Comparison of ENCODE assay signal across 11 cellular contexts in the genomic region with DNA sequence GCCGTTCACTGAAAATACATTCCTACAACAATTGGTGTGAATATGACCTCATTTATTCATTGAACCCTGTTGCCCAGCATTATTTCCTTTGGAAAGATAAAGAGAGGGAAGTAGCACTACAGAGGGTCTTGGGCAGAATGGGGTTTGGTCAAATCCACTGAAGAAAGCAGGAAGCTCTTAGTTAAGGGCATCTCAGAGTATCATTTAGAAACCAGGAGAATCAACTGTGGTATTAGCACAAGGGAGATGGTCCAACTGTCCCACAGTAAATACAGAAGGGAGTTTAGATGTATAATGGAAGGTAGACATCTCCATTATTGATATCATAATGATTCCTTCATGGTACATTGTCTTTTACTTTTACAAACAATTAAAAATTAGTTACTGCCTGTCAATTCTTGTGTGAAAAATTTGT. TPM values are rescaled to one million over a fixed set of nuclear protein-coding genes. Genes with fewer than 3 reads are reported as not detected.
A peak's percentile ranks its signal among the peaks of the same experiment; 100 is the strongest.
DNase-seq lines count a peak whose midpoint lies in the region; ATAC-seq and TF ChIP-seq lines count a peak whose summit lies in the region.
"Had no signal": no experiment of that assay in that cellular context is flagged by ENCODE, and none has a peak within 500 bp of the region (broad histone marks: within the 10 kb centered on the region; RNA-seq: fewer than 3 reads in every experiment).

No MANE protein-coding gene starts in this region.

- no peak for DNase-seq in activated naive CD4-positive, alpha-beta T cell treated with anti-CD3 and anti-CD28 coated beads, Interleukin-2, amount 50 U/mL, for 72 hours (ENCODE audit: low spot score in 2 of 2)
- no peak for DNase-seq in activated naive CD4-positive, alpha-beta T cell treated with anti-CD3 and anti-CD28 coated beads, Interleukin-2, amount 50 U/mL, for 16 hours
- no peak for DNase-seq in stimulated activated naive CD8-positive, alpha-beta T cell treated with anti-CD3 and anti-CD28 coated beads, Interleukin-15, amount 100 ng/mL, for 72 hours
- no peak for DNase-seq in hepatic stellate cell (ENCODE audit: low spot score)
- no peak for DNase-seq in SW 1271 (lab: John Stamatoyannopoulos, UW)
- DNase-seq in HFFc6, result no peak
- DNase-seq: NCI-H2081 treated with DMSO at 0.1 percent for 48 hours had no signal

- TF ChIP-seq CTCF in HFFc6 (IDR thresholded peaks at IDR 0.05), result no peak

- ATAC-seq in activated naive CD4-positive, alpha-beta T cell treated with anti-CD3 and anti-CD28 coated beads, Interleukin-2, amount 50 U/mL, for 72 hours, result peak; percentile 48 to 60
- peak; percentile 58 for ATAC-seq in HG02610 (IDR thresholded peaks at IDR 0.05; ENCODE audit: unreplicated experiment)
- peak; percentile 62 for ATAC-seq in HG03432 (IDR thresholded peaks at IDR 0.05; ENCODE audit: unreplicated experiment)
- peak; percentile 63 for ATAC-seq in stimulated activated naive CD8-positive, alpha-beta T cell treated with anti-CD3 and anti-CD28 coated beads, Interleukin-15, amount 100 ng/mL, for 72 hours

- peak overlapping the region; percentile 59 to 73 for H3K4me3 Mint-ChIP-seq in stimulated activated naive CD8-positive, alpha-beta T cell treated with anti-CD3 and anti-CD28 coated beads, Interleukin-15, amount 100 ng/mL, for 72 hours
- H3K4me3 Mint-ChIP-seq in HFFc6, result no peak overlapping the region
- H3K4me3 Mint-ChIP-seq: neural progenitor cell had no signal

- H3K9me3 Mint-ChIP-seq in activated naive CD4-positive, alpha-beta T cell treated with anti-CD3 and anti-CD28 coated beads, Interleukin-2, amount 50 U/mL, for 72 hours, result no peaks in the 10 kb centered on the region
- H3K9me3 Mint-ChIP-seq in stimulated activated naive CD8-positive, alpha-beta T cell treated with anti-CD3 and anti-CD28 coated beads, Interleukin-15, amount 100 ng/mL, for 72 hours, result no peaks in the 10 kb centered on the region
- H3K9me3 Mint-ChIP-seq in HFFc6, result no peaks in the 10 kb centered on the region
- H3K9me3 Mint-ChIP-seq: neural progenitor cell had no signal

- H3K27me3 Mint-ChIP-seq in stimulated activated naive CD8-positive, alpha-beta T cell treated with anti-CD3 and anti-CD28 coated beads, Interleukin-15, amount 100 ng/mL, for 72 hours, result no peaks in the 10 kb centered on the region
- H3K27me3 Mint-ChIP-seq in HFFc6 (ENCODE audit: insufficient read depth), result peaks cover 25% of the 10 kb centered on the region

- peaks cover 22% of the 10 kb centered on the region for H3K4me1 Mint-ChIP-seq in stimulated activated naive CD8-positive, alpha-beta T cell treated with anti-CD3 and anti-CD28 coated beads, Interleukin-15, amount 100 ng/mL, for 72 hours
- H3K4me1 Mint-ChIP-seq in HFFc6 (ENCODE audit: low read depth), result peaks cover 8% of the 10 kb centered on the region

- H3K27ac Mint-ChIP-seq in activated naive CD4-positive, alpha-beta T cell treated with anti-CD3 and anti-CD28 coated beads, Interleukin-2, amount 50 U/mL, for 72 hours, result peak overlapping the region; percentile 36 to 37
- peak overlapping the region in 1 of 2 donors; percentile 91 for H3K27ac Mint-ChIP-seq in stimulated activated naive CD8-positive, alpha-beta T cell treated with anti-CD3 and anti-CD28 coated beads, Interleukin-15, amount 100 ng/mL, for 72 hours
- no peak overlapping the region for H3K27ac Mint-ChIP-seq in HFFc6
- H3K27ac Mint-ChIP-seq: neural progenitor cell had no signal

- no peaks in the 10 kb centered on the region for H3K36me3 Mint-ChIP-seq in activated naive CD4-positive, alpha-beta T cell treated with anti-CD3 and anti-CD28 coated beads, Interleukin-2, amount 50 U/mL, for 72 hours
- H3K36me3 Mint-ChIP-seq in HFFc6 (ENCODE audit: low read depth), result no peaks in the 10 kb centered on the region

RNA-seq across cellular contexts. Expression of gene LIX1, which starts 47.1 kb away (rescaled TPM):
- not detected for total RNA-seq in activated naive CD4-positive, alpha-beta T cell treated with anti-CD3 and anti-CD28 coated beads, Interleukin-2, amount 50 U/mL, for 72 hours
- not detected for total RNA-seq in HFFc6 (2021; fragmentation: NEBNext Ultra II Directional; extraction: Animal tissue kit (Norgen Biotek cat#: 25700))
- total RNA-seq: thoracic aorta had no signal
